ENCODE assay signal across 10 cellular contexts in genomic region chr10:43667317-43667731, GRCh38. TPM values are rescaled to one million over a fixed set of nuclear protein-coding genes. Genes with fewer than 3 reads are reported as not detected.
A peak's percentile ranks its signal among the peaks of the same experiment; 100 is the strongest.
DNase-seq lines count a peak whose midpoint lies in the region; ATAC-seq and TF ChIP-seq lines count a peak whose summit lies in the region.
"Had no signal": no experiment of that assay in that cellular context is flagged by ENCODE, and none has a peak within 500 bp of the region (broad histone marks: within the 10 kb centered on the region; RNA-seq: fewer than 3 reads in every experiment).

No MANE protein-coding gene starts in this region.

- H3K79me2 ChIP-seq in smooth muscle cell (ENCODE audit: low read depth): no peaks in the 10 kb centered on the region

- peaks cover 7% of the 10 kb centered on the region for H3K4me1 Mint-ChIP-seq in activated naive CD8-positive, alpha-beta T cell treated with anti-CD3 and anti-CD28 coated beads, Interleukin-2, amount 10 ng/mL, durations not matched to agents 7 days and 5 days

- peaks cover 29% of the 10 kb centered on the region for H3K27me3 Mint-ChIP-seq in activated naive CD8-positive, alpha-beta T cell treated with anti-CD3 and anti-CD28 coated beads, Interleukin-2, amount 10 ng/mL, durations not matched to agents 7 days and 5 days

- POLR2A ChIA-PET in activated naive CD8-positive, alpha-beta T cell treated with anti-CD3 and anti-CD28 coated beads, Interleukin-2, amount 10 ng/mL, durations not matched to agents 7 days and 5 days (lab: Charles Lee): no interaction called here
- POLR2A ChIA-PET in HEK293T (lab: Yijun Ruan, JAX): no interaction called here

- H4K20me1 ChIP-seq in smooth muscle cell (ENCODE audit: low read depth): no peaks in the 10 kb centered on the region

- 3% methylated on average over 35 of the region's 35 CpGs for WGBS in right cardiac atrium
- WGBS in smooth muscle cell (ENCODE audit: low lambda C conversion rate): 4% methylated on average over 30 of the region's 35 CpGs

- H3K9me3 ChIP-seq in right cardiac atrium (ENCODE audit: control insufficient read depth, low read length) (no peaks in the 10 kb centered on the region), smooth muscle cell (replicated peaks; ENCODE audit: low read depth) (no peaks in the 10 kb centered on the region)

- H3K27me3 ChIP-seq in right cardiac atrium (ENCODE audit: control insufficient read depth, insufficient read depth): no peaks in the 10 kb centered on the region
- peaks cover 12% of the 10 kb centered on the region for H3K27me3 ChIP-seq in smooth muscle cell (ENCODE audit: low read depth)

- peak overlapping the region; percentile 95 for H2AFZ ChIP-seq in smooth muscle cell (ENCODE audit: low read depth)

- peak overlapping the region; percentile 91 for H3K4me2 ChIP-seq in smooth muscle cell

- no peaks in the 10 kb centered on the region for H3F3A ChIP-seq in smooth muscle cell (ENCODE audit: low read depth)

- H3K27ac Mint-ChIP-seq in activated naive CD8-positive, alpha-beta T cell treated with anti-CD3 and anti-CD28 coated beads, Interleukin-2, amount 10 ng/mL, durations not matched to agents 7 days and 5 days: no peak overlapping the region
- H3K27ac Mint-ChIP-seq: activated CD8-positive, alpha-beta T cell treated with anti-CD3 and anti-CD28 coated beads for 36 hours had no signal

- no peak overlapping the region for H3K9ac ChIP-seq in smooth muscle cell (ENCODE audit: low read depth)

- ATAC-seq in activated naive CD8-positive, alpha-beta T cell treated with anti-CD3 and anti-CD28 coated beads, Interleukin-2, amount 10 ng/mL, durations not matched to agents 7 days and 5 days (ENCODE audit: low read depth): no peak
- ATAC-seq in right cardiac atrium (peak; percentile 71 to 86), GM18907 (IDR thresholded peaks at IDR 0.05; ENCODE audit: unreplicated experiment) (no peak)
- ATAC-seq: activated CD8-positive, alpha-beta T cell treated with anti-CD3 and anti-CD28 coated beads for 36 hours had no signal

- intact Hi-C loops in right cardiac atrium (cut with DNase I): no loop called here

- H3K36me3 ChIP-seq in smooth muscle cell (ENCODE audit: low read depth): no peaks in the 10 kb centered on the region

- H3K36me3 Mint-ChIP-seq in activated naive CD8-positive, alpha-beta T cell treated with anti-CD3 and anti-CD28 coated beads, Interleukin-2, amount 10 ng/mL, durations not matched to agents 7 days and 5 days: no peaks in the 10 kb centered on the region

- H3K27ac ChIP-seq in right cardiac atrium (ENCODE audit: low read length): no peak overlapping the region
- H3K27ac ChIP-seq in smooth muscle cell (ENCODE audit: low read depth): no peak overlapping the region

- H3K4me3 Mint-ChIP-seq in activated naive CD8-positive, alpha-beta T cell treated with anti-CD3 and anti-CD28 coated beads, Interleukin-2, amount 10 ng/mL, durations not matched to agents 7 days and 5 days: peak overlapping the region; percentile 16
- H3K4me3 Mint-ChIP-seq: activated CD8-positive, alpha-beta T cell treated with anti-CD3 and anti-CD28 coated beads for 36 hours had no signal

- in situ Hi-C loops in GM13976 (cut with MboI; ENCODE audit: low sequenced_read_pairs, unreplicated experiment): loop anchor here (25.0 kb wide), 2 partner anchors 720 to 1195 kb away; partner anchors contain the start of gene CXCL12

- no peaks in the 10 kb centered on the region for H3K9me3 Mint-ChIP-seq in activated naive CD8-positive, alpha-beta T cell treated with anti-CD3 and anti-CD28 coated beads, Interleukin-2, amount 10 ng/mL, durations not matched to agents 7 days and 5 days

- H3K4me1 ChIP-seq in right cardiac atrium (ENCODE audit: control insufficient read depth, insufficient read depth, low read length): no peaks in the 10 kb centered on the region
- H3K4me1 ChIP-seq in smooth muscle cell (ENCODE audit: low read depth): no peaks in the 10 kb centered on the region

- TF ChIP-seq CTCF in GM13976 (IDR thresholded peaks at IDR 0.05; ENCODE audit: borderline replicate concordance, control extremely low read depth, extremely low read depth, insufficient read depth, missing control alignments) (no peak), smooth muscle cell (IDR thresholded peaks at IDR 0.05; ENCODE audit: borderline replicate concordance, insufficient read depth, poor library complexity, severe bottlenecking) (peak; percentile 51)

- CTCF ChIA-PET in HEK293T (lab: Yijun Ruan, JAX): interaction anchor here (0.9 kb wide), 1 partner anchor 16 kb away, joined by 3 read pairs; no protein-coding TSS in a partner anchor

- H3K4me3 ChIP-seq in right cardiac atrium (ENCODE audit: low read length) (peak overlapping the region; percentile 44), smooth muscle cell (peak overlapping the region; percentile 51)

- DNase-seq in GM13976 (ENCODE audit: low spot score) (peak; percentile 51), right cardiac atrium (peak; percentile 56 to 83 (median 78)), smooth muscle cell (lab: John Stamatoyannopoulos, UW; ENCODE audit: unreplicated experiment) (no peak), dedifferentiated amniotic fluid mesenchymal stem cell (ENCODE audit: extremely low spot score) (no peak), HEK293T (ENCODE audit: extremely low spot score) (no peak)
- no peak for DNase-seq in activated naive CD8-positive, alpha-beta T cell treated with anti-CD3 and anti-CD28 coated beads, Interleukin-2, amount 10 ng/mL, durations not matched to agents 7 days and 5 days
- DNase-seq: activated CD8-positive, alpha-beta T cell treated with anti-CD3 and anti-CD28 coated beads for 36 hours; NCI-H1436 treated with DMSO at 0.1 percent for 48 hours; stimulated activated CD4-positive, alpha-beta T cell treated with anti-CD3 and anti-CD28 coated beads, Interleukin-2, amount 100 ng/mL, for 48 hours had no signal

TF ChIP-seq in HEK293T, 16 proteins besides CTCF, POLR2A, EP300 and RAD21:
- TF ChIP-seq ARNT (IDR thresholded peaks at IDR 0.05) (no peak), FOXM1 (IDR thresholded peaks at IDR 0.05; ENCODE audit: borderline replicate concordance) (no peak), HDGF (IDR thresholded peaks at IDR 0.05; ENCODE audit: borderline replicate concordance) (no peak), CTBP1 (IDR thresholded peaks at IDR 0.05; ENCODE audit: borderline replicate concordance) (no peak), FOXK2 (IDR thresholded peaks at IDR 0.05) (no peak), NFRKB (IDR thresholded peaks at IDR 0.05) (no peak), ELF4 (IDR thresholded peaks at IDR 0.05) (no peak), SP1 (IDR thresholded peaks at IDR 0.05) (no peak), SUZ12 (IDR thresholded peaks at IDR 0.05) (no peak), LEF1 (IDR thresholded peaks at IDR 0.05; ENCODE audit: borderline replicate concordance) (no peak), TARDBP (IDR thresholded peaks at IDR 0.05) (no peak), L3MBTL2 (conservative IDR thresholded peaks at IDR 0.05) (no peak)

RNA-seq across cellular contexts. Expression of gene ZNF32, which starts 18.6 kb away (rescaled TPM):
- total RNA-seq in activated naive CD8-positive, alpha-beta T cell treated with anti-CD3 and anti-CD28 coated beads, Interleukin-2, amount 10 ng/mL, durations not matched to agents 7 days and 5 days: 10 to 100 TPM; 26.0 to 26.9 TPM
- total RNA-seq in right cardiac atrium (10 to 100 TPM; 47.2 to 65.4 (median 54.4) TPM), smooth muscle cell (26.6 and 40.6 TPM in 2 replicates)
- polyA plus RNA-seq in right cardiac atrium (86.3 TPM), smooth muscle cell (30.9 and 36.3 TPM in 2 replicates)

Comparison
In these comparisons a context has a peak if more than half of its experiments do, and no peak if none do; other contexts are left out.
1. DNase-seq: peak in GM13976 (single experiment) and right cardiac atrium (3 of 3); none in activated naive CD8-positive, alpha-beta T cell treated with anti-CD3 and anti-CD28 coated beads, Interleukin-2, amount 10 ng/mL, durations not matched to agents 7 days and 5 days (single experiment), smooth muscle cell (single experiment), dedifferentiated amniotic fluid mesenchymal stem cell (single experiment) and HEK293T (single experiment).
2. ATAC-seq: peak in right cardiac atrium (2 of 2); none in activated naive CD8-positive, alpha-beta T cell treated with anti-CD3 and anti-CD28 coated beads, Interleukin-2, amount 10 ng/mL, durations not matched to agents 7 days and 5 days (single experiment) and GM18907 (single experiment).